ENCODE assay signal across 30 cellular contexts in the genomic region with DNA sequence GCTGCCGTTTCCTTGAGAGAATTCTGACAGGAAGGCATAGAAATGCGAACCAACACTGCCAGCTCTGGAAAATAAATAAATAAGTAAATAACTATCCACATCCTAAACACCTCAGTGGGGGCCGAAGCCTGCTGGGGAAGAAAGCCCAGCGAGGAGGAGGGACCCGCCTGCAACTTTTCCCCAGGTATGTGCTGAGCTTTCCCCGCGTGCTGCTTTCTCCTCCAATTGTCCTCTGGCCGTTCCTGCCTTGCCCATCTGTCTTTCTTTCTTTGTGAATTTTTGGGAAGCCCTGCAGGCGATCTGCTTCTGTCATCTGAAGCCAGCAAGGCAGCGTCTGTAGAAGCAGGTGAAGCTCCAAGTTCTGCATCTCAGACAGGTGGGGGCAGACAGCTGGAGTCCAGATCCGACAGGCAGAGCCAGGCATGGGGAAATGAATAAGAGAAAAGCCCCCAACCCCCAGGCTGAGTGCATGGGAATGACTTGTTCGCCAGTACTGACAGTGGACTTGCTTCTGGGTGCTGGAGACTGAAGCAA. TPM values are rescaled to one million over a fixed set of nuclear protein-coding genes. Genes with fewer than 3 reads are reported as not detected.
"Had no signal": no experiment of that assay in that cellular context is flagged by ENCODE, and none has a peak within 500 bp of the region (broad histone marks: within the 10 kb centered on the region; RNA-seq: fewer than 3 reads in every experiment).

No MANE protein-coding gene starts in this region.

- H3K9me3 ChIP-seq: esophagus squamous epithelium, left ventricle myocardium inferior, pancreas, prostate gland, sigmoid colon, testis, transverse colon had no signal

- H3K36me3 Mint-ChIP-seq: activated CD4-positive, alpha-beta memory T cell treated with anti-CD3 and anti-CD28 coated beads for 36 hours; activated naive CD4-positive, alpha-beta T cell treated with anti-CD3 and anti-CD28 coated beads, Interleukin-2, amount 50 U/mL, for 24 hours had no signal

- H3K36me3 ChIP-seq: esophagus squamous epithelium, left ventricle myocardium inferior, pancreas, prostate gland, sigmoid colon, transverse colon, WERI-Rb-1 had no signal

- H3K27ac ChIP-seq: esophagus squamous epithelium, left ventricle myocardium inferior, pancreas, prostate gland, sigmoid colon, testis, transverse colon, WERI-Rb-1 had no signal

- ATAC-seq: activated naive CD8-positive, alpha-beta T cell treated with anti-CD3 and anti-CD28 coated beads, Interleukin-2, amount 50 U/mL, for 24 hours; naive thymus-derived CD4-positive, alpha-beta T cell; pancreas; T-helper 17 cell had no signal

- H3K9me3 Mint-ChIP-seq: activated CD4-positive, alpha-beta memory T cell treated with anti-CD3 and anti-CD28 coated beads for 36 hours; activated CD4-positive, alpha-beta T cell treated with anti-CD3 and anti-CD28 coated beads, Interleukin-2, amount 10 ng/mL, durations not matched to agents 24 days and 14 days; activated naive CD4-positive, alpha-beta T cell treated with anti-CD3 and anti-CD28 coated beads, Interleukin-2, amount 50 U/mL, for 24 hours; activated naive CD8-positive, alpha-beta T cell treated with anti-CD3 and anti-CD28 coated beads, Interleukin-2, amount 50 U/mL, for 24 hours; activated T-cell treated with anti-CD3 and anti-CD28 coated beads, Interleukin-2, amount 50 U/mL, for 24 hours; activated T-helper 2 cell treated with anti-CD3 and anti-CD28 coated beads, Interferon-gamma antibody, Interleukin-2, Interleukin-4, amounts not matched to agents 10 μg/mL and 5 μg/mL and 100 μg/mL, durations not matched to agents 14 hours and 24 hours and 36 hours; naive thymus-derived CD4-positive, alpha-beta T cell; neural crest cell had no signal

- H3K4me1 Mint-ChIP-seq: activated CD4-positive, alpha-beta T cell treated with anti-CD3 and anti-CD28 coated beads, Interleukin-2, amount 10 ng/mL, durations not matched to agents 24 days and 14 days; naive thymus-derived CD4-positive, alpha-beta T cell; neural crest cell had no signal

- H3K27me3 ChIP-seq: esophagus squamous epithelium, pancreas, sigmoid colon, testis, transverse colon had no signal

- H3K4me3 Mint-ChIP-seq: activated CD4-positive, alpha-beta memory T cell treated with anti-CD3 and anti-CD28 coated beads for 36 hours; activated CD4-positive, alpha-beta T cell treated with anti-CD3 and anti-CD28 coated beads, Interleukin-2, amount 10 ng/mL, durations not matched to agents 24 days and 14 days; activated naive CD4-positive, alpha-beta T cell treated with anti-CD3 and anti-CD28 coated beads, Interleukin-2, amount 50 U/mL, for 24 hours; activated naive CD8-positive, alpha-beta T cell treated with anti-CD3 and anti-CD28 coated beads, Interleukin-2, amount 50 U/mL, for 24 hours; activated T-cell treated with anti-CD3 and anti-CD28 coated beads, Interleukin-2, amount 50 U/mL, for 24 hours; naive thymus-derived CD4-positive, alpha-beta T cell; neural crest cell; T-helper 17 cell had no signal

- H3K27ac Mint-ChIP-seq: activated CD4-positive, alpha-beta memory T cell treated with anti-CD3 and anti-CD28 coated beads for 36 hours; activated CD4-positive, alpha-beta T cell treated with anti-CD3 and anti-CD28 coated beads, Interleukin-2, amount 10 ng/mL, durations not matched to agents 24 days and 14 days; activated naive CD4-positive, alpha-beta T cell treated with anti-CD3 and anti-CD28 coated beads, Interleukin-2, amount 50 U/mL, for 24 hours; activated naive CD8-positive, alpha-beta T cell treated with anti-CD3 and anti-CD28 coated beads, Interleukin-2, amount 50 U/mL, for 24 hours; activated T-cell treated with anti-CD3 and anti-CD28 coated beads, Interleukin-2, amount 50 U/mL, for 24 hours; activated T-helper 2 cell treated with anti-CD3 and anti-CD28 coated beads, Interferon-gamma antibody, Interleukin-2, Interleukin-4, amounts not matched to agents 10 μg/mL and 5 μg/mL and 100 μg/mL, durations not matched to agents 14 hours and 24 hours and 36 hours; T-helper 17 cell had no signal

- H3K4me3 ChIP-seq: esophagus squamous epithelium, left ventricle myocardium inferior, lung, pancreas, prostate gland, sigmoid colon, testis, transverse colon had no signal

- DNase-seq: activated CD4-positive, alpha-beta memory T cell treated with anti-CD3 and anti-CD28 coated beads for 36 hours; activated CD4-positive, alpha-beta T cell treated with anti-CD3 and anti-CD28 coated beads, Interleukin-2, amount 10 ng/mL, durations not matched to agents 24 days and 14 days; activated CD4-positive, CD25-positive, alpha-beta regulatory T cell treated with anti-CD3 and anti-CD28 coated beads, Interleukin-2, amount 50 U/mL, for 72 hours; activated CD8-positive, alpha-beta memory T cell treated with anti-CD3 and anti-CD28 coated beads, Interleukin-2, amount 50 U/mL, for 48 hours; activated naive CD8-positive, alpha-beta T cell treated with anti-CD3 and anti-CD28 coated beads, Interleukin-2, amount 50 U/mL, for 24 hours; activated T-cell treated with anti-CD3 and anti-CD28 coated beads, Interleukin-2, amount 50 U/mL, for 24 hours; amygdala; central memory CD4-positive, alpha-beta T cell; esophagus squamous epithelium; glutamatergic neuron; islet precursor cell; left ventricle myocardium inferior; naive thymus-derived CD4-positive, alpha-beta T cell; nucleus accumbens; pancreas; sigmoid colon; stimulated activated CD4-positive, alpha-beta T cell treated with anti-CD3 and anti-CD28 coated beads, Interleukin-2, amount 100 ng/mL, for 48 hours; stimulated activated naive CD4-positive, alpha-beta T cell treated with Interleukin-2 at 50 U/mL for 16 hours; T-helper 17 cell; T1000; testis; transverse colon; WERI-Rb-1 had no signal

- H3K4me1 ChIP-seq: esophagus squamous epithelium, prostate gland, testis, transverse colon had no signal

RNA-seq across cellular contexts. Expression of gene IL17A, which starts 49.2 kb away (rescaled TPM):
- total RNA-seq: activated CD4-positive, alpha-beta T cell treated with anti-CD3 and anti-CD28 coated beads, Interleukin-2, amount 10 ng/mL, durations not matched to agents 24 days and 14 days; esophagus squamous epithelium; frontal cortex; left ventricle myocardium inferior; lung; mucosa of gallbladder; naive thymus-derived CD4-positive, alpha-beta T cell; neural crest cell; pancreas; prostate gland; sigmoid colon; testis; transverse colon had no signal
- polyA plus RNA-seq: naive thymus-derived CD4-positive, alpha-beta T cell; pancreas had no signal

RNA-seq across cellular contexts. Expression of gene PKHD1, which starts 49.6 kb away (rescaled TPM):
- total RNA-seq: activated CD4-positive, alpha-beta T cell treated with anti-CD3 and anti-CD28 coated beads, Interleukin-2, amount 10 ng/mL, durations not matched to agents 24 days and 14 days; activated T-helper 2 cell treated with anti-CD3 and anti-CD28 coated beads, Interferon-gamma antibody, Interleukin-2, Interleukin-4, amounts not matched to agents 10 μg/mL and 5 μg/mL and 100 μg/mL, durations not matched to agents 14 hours and 24 hours and 36 hours; frontal cortex; left ventricle myocardium inferior; naive thymus-derived CD4-positive, alpha-beta T cell had no signal
- polyA plus RNA-seq: naive thymus-derived CD4-positive, alpha-beta T cell had no signal
